Comparison of ENCODE assay signal across 8 cellular contexts in genomic region chr13:24683833-24684599, GRCh38. TPM values are rescaled to one million over a fixed set of nuclear protein-coding genes. Genes with fewer than 3 reads are reported as not detected.
DNase-seq lines count a peak whose midpoint lies in the region; ATAC-seq and TF ChIP-seq lines count a peak whose summit lies in the region.

No MANE protein-coding gene starts in this region.

- DNase-seq in Calu3 = peak; percentile 82
- peak; percentile 77 for DNase-seq in NB4 (ENCODE audit: low read depth)
- peak; percentile 29 for DNase-seq in activated CD4-positive, alpha-beta T cell treated with anti-CD3 and anti-CD28 coated beads for 1 hour
- DNase-seq in cerebellar cortex (ENCODE audit: low spot score) = peak; percentile 20
- DNase-seq in stimulated activated CD8-positive, alpha-beta memory T cell treated with anti-CD3 and anti-CD28 coated beads, Interleukin-15, amount 100 ng/mL, for 1 hour (ENCODE audit: low read depth) = peak; percentile 35

- CTCF ChIA-PET in Calu3 (lab: Charles Lee) = interaction anchor here (0.5 to 1.3 kb wide), 3 partner anchors 10 to 503 kb away, joined by 3 to 8 read pairs (median 3); no protein-coding TSS in a partner anchor

- H3K27ac ChIP-seq in liver (ENCODE audit: low read depth in 1 of 2, low read length in 2 of 2) = peak overlapping the region in 1 of 2 donors; percentile 56

- H3K9ac ChIP-seq in liver (ENCODE audit: low read depth in 1 of 2, low read length in 2 of 2) = no peak overlapping the region

- BruUV-seq in Calu3 (replicated peaks; lab: Mats Ljungman, UMichigan) = no TSS peak

- peaks cover 10% of the 10 kb centered on the region for H3K36me3 Mint-ChIP-seq in Calu3 (ENCODE audit: insufficient read depth, unreplicated experiment)

- no peak for TF ChIP-seq POLR2A in NB4 (IDR thresholded peaks at IDR 0.05; ENCODE audit: extremely low read depth, insufficient read length)

- peaks cover 0 to 6% (median 0%) of the 10 kb centered on the region in 4 donors for H3K27me3 ChIP-seq in liver (ENCODE audit: control insufficient read depth in 4 of 4, insufficient read depth in 4 of 4, low read length in 3 of 4)

- H3K4me1 Mint-ChIP-seq in Calu3 (ENCODE audit: low read depth, unreplicated experiment) = peaks cover 40% of the 10 kb centered on the region

- no peak overlapping the region for H3K27ac Mint-ChIP-seq in Calu3 (ENCODE audit: unreplicated experiment)

- no peaks in the 10 kb centered on the region for H3K9me3 Mint-ChIP-seq in Calu3 (ENCODE audit: low read depth, unreplicated experiment)

- H3K27me3 Mint-ChIP-seq in Calu3 (ENCODE audit: unreplicated experiment) = peaks cover 27% of the 10 kb centered on the region

- H3K4me3 ChIP-seq in NB4 (ENCODE audit: low read depth, low read length) = no peak overlapping the region
- H3K4me3 ChIP-seq in liver (ENCODE audit: low read depth in 1 of 3, low read length in 3 of 3) = no peak overlapping the region

- peak in 1 of 2 donors; percentile 59 for TF ChIP-seq RAD21 in liver (IDR thresholded peaks at IDR 0.05)

- ATAC-seq in GM21619 (IDR thresholded peaks at IDR 0.05; ENCODE audit: unreplicated experiment) (peak; percentile 48), GM21381 (IDR thresholded peaks at IDR 0.05; ENCODE audit: unreplicated experiment) (no peak)

- no peaks in the 10 kb centered on the region for H3K9me3 ChIP-seq in liver (ENCODE audit: control insufficient read depth in 4 of 4, low read length in 3 of 4)

- H3K36me3 ChIP-seq in liver (ENCODE audit: control insufficient read depth in 4 of 4, insufficient read depth in 3 of 4, low read depth in 1 of 4, low read length in 3 of 4) = no peaks in the 10 kb centered on the region

- 6% methylated on average over 4 of the region's 4 CpGs for WGBS in liver

- intact Hi-C loops in Calu3 (cut with micrococcal nuclease; ENCODE audit: unreplicated experiment) = loop anchor here (1.0 kb wide), 1 partner anchor 44 kb away; no protein-coding TSS in a partner anchor

- H3K4me1 ChIP-seq in liver (ENCODE audit: control insufficient read depth in 4 of 4, insufficient read depth in 4 of 4, low read length in 3 of 4) = peaks cover 7 to 12% (median 10%) of the 10 kb centered on the region in 4 donors

- peak overlapping the region; percentile 39 for H3K4me3 Mint-ChIP-seq in Calu3 (ENCODE audit: low read depth, unreplicated experiment)

- TF ChIP-seq CTCF in Calu3 (IDR thresholded peaks at IDR 0.05; ENCODE audit: unreplicated experiment) = peak; percentile 61
- TF ChIP-seq CTCF in NB4 (IDR thresholded peaks at IDR 0.05; ENCODE audit: low read depth, low read length) = peak; percentile 79
- TF ChIP-seq CTCF in liver (IDR thresholded peaks at IDR 0.05; ENCODE audit: low read depth, low read length, missing input control) = peak; percentile 67

TF ChIP-seq in liver, 16 proteins besides CTCF, POLR2A, EP300 and RAD21:
- no peak for TF ChIP-seq YY1 (IDR thresholded peaks at IDR 0.05)
- no peak for TF ChIP-seq HNF4G (IDR thresholded peaks at IDR 0.05)
- no peak for TF ChIP-seq EGR1 (IDR thresholded peaks at IDR 0.05; ENCODE audit: low read depth in 2 of 2)
TF ChIP-seq in liver: peak in this region for 0.

RNA-seq across cellular contexts. Expression of gene ATP12A, which starts 3.8 kb away (rescaled TPM):
- 0.15 and 0.40 TPM in 2 replicates for total RNA-seq in Calu3 (2022)
- under 1 TPM in 1 of 2 donors, not detected in 1; under 0.01 TPM for total RNA-seq in liver
- polyA plus RNA-seq in liver = not detected

Comparison
In these comparisons a context has a peak if more than half of its experiments do, and no peak if none do; other contexts are left out.
1. DNase-seq: peak in every context shown above with its lines; median percentile 82 in Calu3; 77 in NB4; 35 in stimulated activated CD8-positive, alpha-beta memory T cell treated with anti-CD3 and anti-CD28 coated beads, Interleukin-15, amount 100 ng/mL, for 1 hour; 29 in activated CD4-positive, alpha-beta T cell treated with anti-CD3 and anti-CD28 coated beads for 1 hour; 20 in cerebellar cortex.